Comparison of ENCODE assay signal across 8 cellular contexts in genomic region chr14:31229009-31229408, GRCh38. TPM values are rescaled to one million over a fixed set of nuclear protein-coding genes. Genes with fewer than 3 reads are reported as not detected.
DNase-seq lines count a peak whose midpoint lies in the region; ATAC-seq and TF ChIP-seq lines count a peak whose summit lies in the region.
"Had no signal": no experiment of that assay in that cellular context is flagged by ENCODE, and none has a peak within 500 bp of the region (broad histone marks: within the 10 kb centered on the region; RNA-seq: fewer than 3 reads in every experiment).

No MANE protein-coding gene starts in this region.

- H2AFZ ChIP-seq in mammary epithelial cell (ENCODE audit: low read depth, low read length) (no peak overlapping the region), H9 (ENCODE audit: low read length) (no peak overlapping the region)

- TF ChIP-seq CTCF in mammary epithelial cell (conservative IDR thresholded peaks at IDR 0.05 in 1 of 2, IDR thresholded peaks at IDR 0.05 in 1 of 2; ENCODE audit: extremely low read depth in 1 of 2, insufficient read depth in 1 of 2, low read depth in 1 of 2, low read length in 2 of 2) (no peak), suprapubic skin (IDR thresholded peaks at IDR 0.05) (no peak), H9 (conservative IDR thresholded peaks at IDR 0.05) (no peak)

- no peak overlapping the region for H3K18ac ChIP-seq in H9 (ENCODE audit: insufficient read length, low read depth, low read length)

- no peaks in the 10 kb centered on the region for H3K9me3 ChIP-seq in mammary epithelial cell (replicated peaks; ENCODE audit: insufficient read depth, low read length)
- H3K9me3 ChIP-seq in suprapubic skin: no peaks in the 10 kb centered on the region
- H3K9me3 ChIP-seq in H9 (ENCODE audit: control insufficient read depth, low read depth, low read length): no peaks in the 10 kb centered on the region
- H3K9me3 ChIP-seq in effector memory CD4-positive, alpha-beta T cell (ENCODE audit: control insufficient read depth, low read length): no peaks in the 10 kb centered on the region

- no peaks in the 10 kb centered on the region for H3K79me1 ChIP-seq in H9 (ENCODE audit: insufficient read depth, low read depth, low read length, poor library complexity, severe bottlenecking)

- TSS peak; percentile 54 for BruUV-seq in mammary epithelial cell (replicated peaks; lab: Mats Ljungman, UMichigan)

- no peak overlapping the region for H4K5ac ChIP-seq in H9 (ENCODE audit: insufficient read length, low read depth, low read length)

- H3K4me3 ChIP-seq in mammary epithelial cell (replicated peaks in 1 of 3; ENCODE audit: insufficient read depth in 1 of 3, low read depth in 2 of 3, low read length in 3 of 3): no peak overlapping the region
- H3K4me3 ChIP-seq in suprapubic skin: no peak overlapping the region
- H3K4me3 ChIP-seq in effector memory CD4-positive, alpha-beta T cell (ENCODE audit: insufficient read depth, low read depth, low read length, poor library complexity, severe bottlenecking): no peak overlapping the region

- H4K20me1 ChIP-seq in mammary epithelial cell (ENCODE audit: insufficient read depth, low read length) (no peaks in the 10 kb centered on the region), H9 (ENCODE audit: control insufficient read depth, insufficient read depth, insufficient read length) (no peaks in the 10 kb centered on the region)

- no peak overlapping the region for H2BK20ac ChIP-seq in H9 (ENCODE audit: low read depth, low read length, poor library complexity, severe bottlenecking)

- peak overlapping the region; percentile 31 for H3K27ac ChIP-seq in mammary epithelial cell (ENCODE audit: insufficient read depth, low read depth, low read length)
- H3K27ac ChIP-seq in suprapubic skin: peak overlapping the region; percentile 60
- no peak overlapping the region for H3K27ac ChIP-seq in H9 (ENCODE audit: insufficient read length, low read depth, low read length)
- H3K27ac ChIP-seq in effector memory CD4-positive, alpha-beta T cell (ENCODE audit: insufficient read depth, low read length, poor library complexity, severe bottlenecking): no peak overlapping the region
- H3K27ac ChIP-seq: brain microvascular endothelial cell had no signal

- CTCF ChIA-PET in mammary epithelial cell (lab: Charles Lee; ENCODE audit: low non-redundant PET): no interaction called here

- dilution Hi-C loops in mammary epithelial cell (cut with HindIII; ENCODE audit: low sequenced_read_pairs): no loop called here

- no peaks in the 10 kb centered on the region for H3K9me3 Mint-ChIP-seq in H9

- H4K91ac ChIP-seq in H9 (ENCODE audit: insufficient read length, low read depth, low read length): no peak overlapping the region

- peaks cover 18% of the 10 kb centered on the region for H3K4me1 ChIP-seq in mammary epithelial cell (ENCODE audit: insufficient read depth, low read length)
- peaks cover 17% of the 10 kb centered on the region for H3K4me1 ChIP-seq in suprapubic skin
- H3K4me1 ChIP-seq in H9 (ENCODE audit: insufficient read depth, low read length): peaks cover 3% of the 10 kb centered on the region; the same call in 1 of the 2 replicates
- no peaks in the 10 kb centered on the region for H3K4me1 ChIP-seq in effector memory CD4-positive, alpha-beta T cell (ENCODE audit: control insufficient read depth, insufficient read depth, low read length, poor library complexity, severe bottlenecking)

- no peak overlapping the region for H3T11ph ChIP-seq in H9 (ENCODE audit: low read length)

- no peak overlapping the region for H3K23ac ChIP-seq in H9 (ENCODE audit: insufficient read length, low read depth, low read length)

- no peak for TF ChIP-seq EP300 in suprapubic skin (IDR thresholded peaks at IDR 0.05)

- H4K8ac ChIP-seq in H9 (replicated peaks; ENCODE audit: insufficient read length, low read depth, low read length): no peak overlapping the region

- no peak overlapping the region for H3K4me3 Mint-ChIP-seq in H9

- no peak overlapping the region for H3K27ac Mint-ChIP-seq in H9

- H2BK5ac ChIP-seq in H9 (ENCODE audit: insufficient read length, low read length): no peak overlapping the region

- H3K14ac ChIP-seq in H9 (ENCODE audit: insufficient read depth, low read length): no peak overlapping the region

- no peaks in the 10 kb centered on the region for H3K23me2 ChIP-seq in H9 (ENCODE audit: insufficient read length, low read depth, low read length, poor library complexity, severe bottlenecking)

- no peaks in the 10 kb centered on the region for H3K27me3 Mint-ChIP-seq in H9 (ENCODE audit: low read depth)

- no peaks in the 10 kb centered on the region for H3K27me3 ChIP-seq in mammary epithelial cell (ENCODE audit: insufficient read depth, low read length)
- H3K27me3 ChIP-seq in suprapubic skin: no peaks in the 10 kb centered on the region
- H3K27me3 ChIP-seq in H9 (ENCODE audit: insufficient read depth, low read length): no peaks in the 10 kb centered on the region
- no peaks in the 10 kb centered on the region for H3K27me3 ChIP-seq in effector memory CD4-positive, alpha-beta T cell (replicated peaks; ENCODE audit: control insufficient read depth, insufficient read depth, low read length, poor library complexity, severe bottlenecking)
- H3K27me3 ChIP-seq: brain microvascular endothelial cell had no signal

- H3K79me2 ChIP-seq in mammary epithelial cell (ENCODE audit: insufficient read depth, low read length) (no peaks in the 10 kb centered on the region), H9 (ENCODE audit: insufficient read depth, low read length) (no peaks in the 10 kb centered on the region)

- H3K9ac ChIP-seq in mammary epithelial cell (ENCODE audit: insufficient read depth, low read length) (no peak overlapping the region), H9 (ENCODE audit: extremely low read depth, insufficient read length, low read length) (no peak overlapping the region)

- ATAC-seq in GM19452 (IDR thresholded peaks at IDR 0.05; ENCODE audit: unreplicated experiment): peak; percentile 88
- peak; percentile 86 for ATAC-seq in HG03097 (IDR thresholded peaks at IDR 0.05; ENCODE audit: low FRiP score, unreplicated experiment)

- no peak overlapping the region for H2BK15ac ChIP-seq in H9 (ENCODE audit: low read depth, low read length)

- in situ Hi-C loops in mammary epithelial cell (cut with MboI; ENCODE audit: low sequenced_read_pairs in 2 of 2) (no loop called here), G401 (cut with HindIII; ENCODE audit: low sequenced_read_pairs) (no loop called here)

- H3K4ac ChIP-seq in H9 (ENCODE audit: low read depth, low read length): no peak overlapping the region

- intact Hi-C loops in mammary epithelial cell (cut with micrococcal nuclease): loop anchor here (1.0 to 2.0 kb wide), 3 partner anchors 21 to 70 kb away; no protein-coding TSS in a partner anchor

- H2AK5ac ChIP-seq in H9 (ENCODE audit: insufficient read length, low read length): no peak overlapping the region

- H3K36me3 Mint-ChIP-seq in H9 (ENCODE audit: insufficient read depth in 1 of 3, low read depth in 3 of 3): no peaks in the 10 kb centered on the region

- H3K56ac ChIP-seq in H9 (ENCODE audit: insufficient read length, low read depth, low read length): no peak overlapping the region

- no peak for TF ChIP-seq POLR2A in suprapubic skin (IDR thresholded peaks at IDR 0.05)

- H2BK120ac ChIP-seq in H9 (ENCODE audit: low read depth, low read length, poor library complexity, severe bottlenecking): no peak overlapping the region

- DNase-seq in mammary epithelial cell: no peak
- no peak for DNase-seq in suprapubic skin (ENCODE audit: low spot score in 2 of 2)
- no peak for DNase-seq in H9
- DNase-seq in effector memory CD4-positive, alpha-beta T cell: no peak
- DNase-seq in G401 (ENCODE audit: low spot score): no peak

- peak overlapping the region; percentile 17 for H3K4me2 ChIP-seq in mammary epithelial cell (ENCODE audit: insufficient read depth, low read depth, low read length)
- H3K4me2 ChIP-seq in H9 (ENCODE audit: insufficient read depth, insufficient read length, low read length): no peak overlapping the region

- H2BK12ac ChIP-seq in H9 (ENCODE audit: insufficient read length, low read depth, low read length): no peak overlapping the region

- peaks cover 6 to 7% of the 10 kb centered on the region in 2 experiments for H3K4me1 Mint-ChIP-seq in H9

- no peaks in the 10 kb centered on the region for H3K36me3 ChIP-seq in mammary epithelial cell (ENCODE audit: insufficient read depth, low read length)
- no peaks in the 10 kb centered on the region for H3K36me3 ChIP-seq in suprapubic skin
- no peaks in the 10 kb centered on the region for H3K36me3 ChIP-seq in effector memory CD4-positive, alpha-beta T cell (ENCODE audit: control insufficient read depth, insufficient read depth, low read length)
- H3K36me3 ChIP-seq: brain microvascular endothelial cell had no signal

RNA-seq across cellular contexts. Expression of gene HECTD1, which starts 21.4 kb away (rescaled TPM):
- total RNA-seq in mammary epithelial cell: 100 to 1,000 TPM; 120 to 162 TPM
- polyA plus RNA-seq in mammary epithelial cell: 60.7 TPM
- polyA minus RNA-seq in mammary epithelial cell: 159 TPM
- total RNA-seq in suprapubic skin: 100 to 1,000 TPM; 197 to 442 (median 271) TPM
- 121 and 135 TPM in 2 replicates for total RNA-seq in H9 (2021)
- total RNA-seq in G401 (2014; rRNA removed; shearing (Covaris generic)): 52.1 and 77.8 TPM in 2 replicates

Comparison
In these comparisons a context has a peak if more than half of its experiments do, and no peak if none do; other contexts are left out.
1. H3K27ac ChIP-seq: peak in mammary epithelial cell (single experiment) and suprapubic skin (single experiment); none in H9 (single experiment) and effector memory CD4-positive, alpha-beta T cell (single experiment).